In genomic region chr2:171999604-172000469, GRCh38 we compare ENCODE assay signal across 1 cellular context.
TF ChIP-seq lines count a peak whose summit lies in the region.

Gene METAP1D (plus strand): TSS chr2:171999953. CDS start chr2:171999970, 17 bp downstream.

TF ChIP-seq in HepG2, 621 proteins besides CTCF, POLR2A, EP300 and RAD21 (continued from another document and continues in another):
- TF ChIP-seq ZBTB37 (CRISPR knock-in tag; IDR thresholded peaks at IDR 0.05) (no peak), NFATC3 (CRISPR knock-in tag; IDR thresholded peaks at IDR 0.05) (peak; percentile 92), ZNF432 (CRISPR knock-in tag; IDR thresholded peaks at IDR 0.05; ENCODE audit: borderline replicate concordance) (no peak), ZNF841 (CRISPR knock-in tag; IDR thresholded peaks at IDR 0.05; ENCODE audit: borderline replicate concordance) (0 out of 2 replicates have a peak, but pooled peaks have one; percentile 66), PLSCR1 (CRISPR knock-in tag; IDR thresholded peaks at IDR 0.05; ENCODE audit: borderline replicate concordance) (peak; percentile 91; the same call in 1 of the 2 replicates), ETS1 (CRISPR knock-in tag; IDR thresholded peaks at IDR 0.05) (peak; percentile 97; the same call in 1 of the 2 replicates), SSRP1 (CRISPR knock-in tag; IDR thresholded peaks at IDR 0.05) (0 out of 2 replicates have a peak, but pooled peaks have one; percentile 87), HMGXB3 (CRISPR knock-in tag; IDR thresholded peaks at IDR 0.05; ENCODE audit: borderline replicate concordance) (peak; percentile 74; the same call in 1 of the 2 replicates), DNMT1 (CRISPR knock-in tag; IDR thresholded peaks at IDR 0.05) (0 out of 2 replicates have a peak, but pooled peaks have one; percentile 94), TSC22D2 (CRISPR knock-in tag; IDR thresholded peaks at IDR 0.05; ENCODE audit: borderline replicate concordance) (peak; percentile 92), DPF2 (CRISPR knock-in tag; IDR thresholded peaks at IDR 0.05; ENCODE audit: borderline replicate concordance, low read depth) (no peak; the same call in 1 of the 2 replicates), NFYC (CRISPR knock-in tag; IDR thresholded peaks at IDR 0.05) (peak; percentile 66), BCLAF1 (IDR thresholded peaks at IDR 0.05) (no peak), ZNF256 (CRISPR knock-in tag; conservative IDR thresholded peaks at IDR 0.05) (peak; percentile 95), ZNF766 (CRISPR knock-in tag; IDR thresholded peaks at IDR 0.05; ENCODE audit: borderline replicate concordance) (peak; percentile 96), TAF1 (CRISPR knock-in tag; IDR thresholded peaks at IDR 0.05) (peak; percentile 96), SYNCRIP (IDR thresholded peaks at IDR 0.05; ENCODE audit: insufficient read depth, low read depth, low read length) (no peak), GTF2F1 (IDR thresholded peaks at IDR 0.05; ENCODE audit: low read length) (peak; percentile 52; the same call in 1 of the 2 replicates), RARG (CRISPR knock-in tag; IDR thresholded peaks at IDR 0.05; ENCODE audit: low read depth) (peak; percentile 70; the same call in 1 of the 2 replicates), ADNP (CRISPR knock-in tag; IDR thresholded peaks at IDR 0.05) (no peak), ZNF772 (CRISPR knock-in tag; IDR thresholded peaks at IDR 0.05) (peak; percentile 94), GABPB1 (CRISPR knock-in tag; IDR thresholded peaks at IDR 0.05) (peak; percentile 87), KDM3A (CRISPR knock-in tag; IDR thresholded peaks at IDR 0.05; ENCODE audit: low read depth) (peak; percentile 93), ZNF577 (CRISPR knock-in tag; IDR thresholded peaks at IDR 0.05; ENCODE audit: borderline replicate concordance, low read depth) (peak; percentile 93; the same call in 1 of the 2 replicates), ARID4A (CRISPR knock-in tag; IDR thresholded peaks at IDR 0.05; ENCODE audit: borderline replicate concordance) (peak; percentile 100), ZNF234 (CRISPR knock-in tag; conservative IDR thresholded peaks at IDR 0.05) (no peak), ERF (CRISPR knock-in tag; IDR thresholded peaks at IDR 0.05) (peak; percentile 97), RAD51 (IDR thresholded peaks at IDR 0.05; ENCODE audit: borderline replicate concordance) (peak; percentile 90), WIZ (CRISPR knock-in tag; IDR thresholded peaks at IDR 0.05) (no peak), HNRNPL (IDR thresholded peaks at IDR 0.05; ENCODE audit: low read depth, low read length) (no peak), ZNF10 (CRISPR knock-in tag; IDR thresholded peaks at IDR 0.05; ENCODE audit: borderline replicate concordance, low read depth) (no peak), REPIN1 (CRISPR knock-in tag; IDR thresholded peaks at IDR 0.05; ENCODE audit: borderline replicate concordance, low read depth) (peak; percentile 96), MAFG (CRISPR knock-in tag; IDR thresholded peaks at IDR 0.05) (no peak), YEATS2 (CRISPR knock-in tag; IDR thresholded peaks at IDR 0.05; ENCODE audit: borderline replicate concordance) (peak; percentile 86), ZBTB2 (CRISPR knock-in tag; IDR thresholded peaks at IDR 0.05; ENCODE audit: low read depth) (peak; percentile 73; the same call in 1 of the 2 replicates), E2F1 (CRISPR knock-in tag; IDR thresholded peaks at IDR 0.05) (peak; percentile 81), TRIM24 (CRISPR knock-in tag; IDR thresholded peaks at IDR 0.05) (no peak), HMG20B (CRISPR knock-in tag; conservative IDR thresholded peaks at IDR 0.05) (peak; percentile 78), HNRNPH1 (optimal IDR thresholded peaks at IDR 0.05; ENCODE audit: low read depth, low read length) (no peak), ZNF639 (CRISPR knock-in tag; conservative IDR thresholded peaks at IDR 0.05) (peak; percentile 87), U2AF1 (optimal IDR thresholded peaks at IDR 0.05; ENCODE audit: low read depth, low read length) (peak; percentile 74)
